In the genomic region with DNA sequence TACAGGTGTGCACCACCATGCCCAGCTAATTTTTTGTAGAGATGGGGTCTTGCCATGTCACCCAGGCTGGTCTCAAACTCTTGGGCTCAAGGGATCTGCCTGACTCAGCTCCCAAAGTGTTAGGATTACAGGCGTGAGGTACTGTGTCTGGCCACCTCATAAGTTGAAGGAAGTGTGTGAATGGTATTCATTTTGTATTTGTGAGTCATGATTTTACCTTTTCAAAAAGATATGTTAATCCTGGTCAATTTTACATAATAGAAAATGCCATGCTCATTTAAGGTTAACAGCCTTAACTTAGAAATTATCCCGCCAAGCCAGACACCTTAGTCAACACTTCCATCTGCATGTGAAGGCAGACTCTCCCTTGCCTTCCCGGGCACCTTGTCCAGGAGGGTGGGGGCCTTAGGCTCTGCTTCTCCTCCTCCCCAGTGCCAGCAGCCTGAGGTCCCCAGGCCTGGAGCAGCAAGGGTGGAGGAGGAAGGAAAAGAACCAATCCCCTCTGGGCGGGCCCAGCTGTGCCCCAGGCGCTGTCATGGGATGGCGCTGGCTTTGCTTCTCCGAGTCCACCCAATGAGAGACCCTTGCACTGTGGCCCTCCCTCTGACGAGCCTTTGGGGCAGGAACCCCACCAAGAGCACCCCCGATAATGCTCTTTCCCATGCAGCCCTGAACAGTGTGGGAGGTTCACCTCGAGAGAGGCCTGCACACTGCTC, we compare ENCODE assay signal across 20 cellular contexts. TPM values are rescaled to one million over a fixed set of nuclear protein-coding genes. Genes with fewer than 3 reads are reported as not detected.
A peak's percentile ranks its signal among the peaks of the same experiment; 100 is the strongest.
DNase-seq lines count a peak whose midpoint lies in the region; ATAC-seq and TF ChIP-seq lines count a peak whose summit lies in the region.
"Had no signal": no experiment of that assay in that cellular context is flagged by ENCODE, and none has a peak within 500 bp of the region (broad histone marks: within the 10 kb centered on the region; RNA-seq: fewer than 3 reads in every experiment).

No MANE protein-coding gene starts in this region.

- no peak overlapping the region for H3K27ac ChIP-seq in BLaER1 treated with 17β-estradiol and CSF1 and Interleukin-3, amounts not matched to agents 10 nM and 100 nM
- H3K27ac ChIP-seq in neuronal stem cell (replicated peaks; ENCODE audit: low read length), result no peak overlapping the region
- H3K27ac ChIP-seq: SK-N-MC had no signal

- H4K91ac ChIP-seq in neuronal stem cell (ENCODE audit: low read depth, low read length, poor library complexity), result no peak overlapping the region

- no peak overlapping the region for H3K23ac ChIP-seq in neuronal stem cell (ENCODE audit: low read depth, low read length, poor library complexity)

- no peaks in the 10 kb centered on the region for H3K79me1 ChIP-seq in neuronal stem cell (ENCODE audit: low read depth, low read length)

- no peak overlapping the region for H2BK15ac ChIP-seq in neuronal stem cell (ENCODE audit: low read length)

- H2AK5ac ChIP-seq in neuronal stem cell (ENCODE audit: low read depth, low read length), result no peak overlapping the region

- H2BK5ac ChIP-seq in neuronal stem cell (ENCODE audit: low read length), result peak overlapping the region; percentile 19

- no peak overlapping the region for H4K8ac ChIP-seq in neuronal stem cell (ENCODE audit: low read depth, low read length)

- no peak for ATAC-seq in HG03025 (IDR thresholded peaks at IDR 0.05; ENCODE audit: low FRiP score, unreplicated experiment)

- peaks cover 19 to 42% (median 33%) of the 10 kb centered on the region in 10 experiments for H3K4me1 ChIP-seq in BLaER1 treated with 17β-estradiol and CSF1 and Interleukin-3, amounts not matched to agents 10 nM and 100 nM
- H3K4me1 ChIP-seq in neuronal stem cell (ENCODE audit: control insufficient read depth in 2 of 2, insufficient read depth in 1 of 2, low read depth in 1 of 2, low read length in 2 of 2), result no peaks in the 10 kb centered on the region

- no peak overlapping the region for H3K14ac ChIP-seq in neuronal stem cell (ENCODE audit: low read length)

- H3K4ac ChIP-seq in neuronal stem cell (ENCODE audit: low read length), result no peak overlapping the region

- H3K9me3 ChIP-seq in BLaER1 treated with 17β-estradiol and CSF1 and Interleukin-3, amounts not matched to agents 10 nM and 100 nM (replicated peaks in 1 of 11), result peaks cover 0 to 13% (median 4%) of the 10 kb centered on the region in 11 experiments; a peak in 7 of 22 replicates
- peaks cover 2 to 7% of the 10 kb centered on the region in 2 donors for H3K9me3 ChIP-seq in neuronal stem cell (replicated peaks in 1 of 2; ENCODE audit: control insufficient read depth in 2 of 2, insufficient read depth in 1 of 2, low read depth in 1 of 2, low read length in 2 of 2)

- peak overlapping the region in 9 of 11 experiments; percentile 7 to 48 (median 11); a peak in 9 of 22 replicates for H3K4me2 ChIP-seq in BLaER1 treated with 17β-estradiol and CSF1 and Interleukin-3, amounts not matched to agents 10 nM and 100 nM
- no peak overlapping the region for H3K4me2 ChIP-seq in neuronal stem cell (ENCODE audit: insufficient read depth, low read length, poor library complexity, severe bottlenecking)

- peak overlapping the region; percentile 65 for H2BK12ac ChIP-seq in neuronal stem cell (ENCODE audit: low read length)

- H2BK120ac ChIP-seq in neuronal stem cell (ENCODE audit: low read depth, low read length), result no peak overlapping the region

- H2AFZ ChIP-seq in neuronal stem cell (ENCODE audit: low read length), result no peak overlapping the region

- no peaks in the 10 kb centered on the region for H4K20me1 ChIP-seq in BLaER1 treated with 17β-estradiol and CSF1 and Interleukin-3, amounts not matched to agents 10 nM and 100 nM

- TF ChIP-seq CTCF in epithelial cell of esophagus (IDR thresholded peaks at IDR 0.05; ENCODE audit: insufficient read depth, low read depth, low read length, missing control alignments), result no peak

- no peaks in the 10 kb centered on the region for H3K27me3 ChIP-seq in BLaER1 treated with 17β-estradiol and CSF1 and Interleukin-3, amounts not matched to agents 10 nM and 100 nM
- peaks cover 0 to 21% (median 0%) of the 10 kb centered on the region in 3 experiments for H3K27me3 ChIP-seq in neuronal stem cell (ENCODE audit: control insufficient read depth in 3 of 3, insufficient read depth in 3 of 3, low read depth in 1 of 3, low read length in 3 of 3)
- H3K27me3 ChIP-seq: MG63 had no signal

- H3K9ac ChIP-seq in BLaER1 treated with 17β-estradiol and CSF1 and Interleukin-3, amounts not matched to agents 10 nM and 100 nM, result no peak overlapping the region
- H3K9ac ChIP-seq in neuronal stem cell (ENCODE audit: low read depth, low read length, poor library complexity), result no peak overlapping the region

- H3K36me3 ChIP-seq in BLaER1 treated with 17β-estradiol and CSF1 and Interleukin-3, amounts not matched to agents 10 nM and 100 nM, result no peaks in the 10 kb centered on the region
- H3K36me3 ChIP-seq in neuronal stem cell (replicated peaks in 1 of 2; ENCODE audit: control insufficient read depth in 2 of 2, insufficient read depth in 2 of 2, low read length in 2 of 2), result no peaks in the 10 kb centered on the region
- H3K36me3 ChIP-seq: MG63 had no signal

- H3K18ac ChIP-seq in neuronal stem cell (ENCODE audit: low read length), result no peak overlapping the region

- no peak overlapping the region for H3K4me3 ChIP-seq in BLaER1 treated with 17β-estradiol and CSF1 and Interleukin-3, amounts not matched to agents 10 nM and 100 nM
- H3K4me3 ChIP-seq in epithelial cell of esophagus (ENCODE audit: low read length) (no peak overlapping the region), neuronal stem cell (ENCODE audit: low read length in 2 of 2) (no peak overlapping the region)
- H3K4me3 ChIP-seq: K562, MG63, SK-N-MC had no signal

- no CpG with 5 or more reads among the region's 10 CpGs for WGBS in neuronal stem cell (ENCODE audit: extremely low coverage in 2 of 2, insufficient read length in 2 of 2, insufficient replicate concordance in 1 of 2), 2 donors

- peak; percentile 9 for DNase-seq in NAMALWA (ENCODE audit: low spot score)
- peak; percentile 76 for DNase-seq in epithelial cell of esophagus (ENCODE audit: low read depth)
- DNase-seq in neuronal stem cell (ENCODE audit: low spot score), result no peak
- no peak for DNase-seq in activated CD4-positive, alpha-beta T cell treated with anti-CD3 and anti-CD28 coated beads, Interleukin-2, amount 50 U/mL, for 1 hour
- no peak for DNase-seq in NCI-H748 treated with DMSO at 0.1 percent for 48 hours (lab: John Stamatoyannopoulos, UW)
- DNase-seq: Calu3; CD8-positive, alpha-beta memory T cell; DMS153; DND-41; MG63; NCI-H2029; NCI-H446; NCI-H524 treated with DMSO at 0.1 percent for 48 hours; NCI-H82; RPMI8226; SIG-M5 had no signal

RNA-seq across cellular contexts. Expression of a gene that starts 37.4 kb away (rescaled TPM):
- polyA plus RNA-seq in neuronal stem cell (2013, experiment 1 of 2), result 5.1 TPM
- polyA plus RNA-seq in neuronal stem cell (2013, experiment 2 of 2), result 5.5 TPM

Comparison
In these comparisons a context has a peak if more than half of its experiments do, and no peak if none do; other contexts are left out.
1. DNase-seq: peak in NAMALWA (single experiment) and epithelial cell of esophagus (single experiment); none in neuronal stem cell (single experiment), activated CD4-positive, alpha-beta T cell treated with anti-CD3 and anti-CD28 coated beads, Interleukin-2, amount 50 U/mL, for 1 hour (single experiment) and NCI-H748 treated with DMSO at 0.1 percent for 48 hours (single experiment).